Comparison of ENCODE assay signal across 8 cellular contexts in the genomic region with DNA sequence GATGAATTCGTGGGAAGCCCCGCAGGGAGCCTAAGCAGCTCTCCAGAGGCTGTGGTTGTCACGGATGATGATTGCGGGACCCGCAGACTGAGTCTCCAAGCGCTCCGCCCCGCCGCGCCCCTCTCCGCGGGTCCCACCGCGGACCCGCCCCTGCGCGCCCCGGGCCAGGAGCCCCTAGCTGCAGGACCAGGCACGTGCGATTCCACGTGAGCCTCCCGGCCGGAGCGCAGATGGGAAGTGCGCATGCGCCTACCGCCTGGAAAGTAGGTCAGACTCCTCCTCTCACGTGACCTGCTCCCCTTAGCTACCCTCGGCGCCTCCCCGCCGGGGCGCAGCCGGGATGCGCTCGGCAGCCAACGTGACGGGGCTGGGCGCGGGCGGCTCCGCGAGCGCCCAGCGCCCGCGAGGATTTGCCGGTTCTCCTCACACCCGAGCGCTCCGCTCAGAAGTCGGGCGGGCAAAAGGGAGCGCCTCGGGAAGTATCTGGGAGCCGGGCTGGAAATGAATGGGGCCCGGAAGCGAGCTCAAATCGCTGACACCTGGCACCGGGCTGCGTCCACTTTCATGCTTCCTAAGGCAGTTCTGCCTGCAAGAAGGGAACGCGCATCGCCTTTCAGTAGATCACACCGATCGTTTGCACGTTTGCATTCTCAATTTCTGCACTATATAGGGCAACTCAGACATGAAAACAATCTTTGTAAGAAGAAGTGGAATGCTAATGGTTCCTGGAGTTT. TPM values are rescaled to one million over a fixed set of nuclear protein-coding genes. Genes with fewer than 3 reads are reported as not detected.
DNase-seq lines count a peak whose midpoint lies in the region; ATAC-seq and TF ChIP-seq lines count a peak whose summit lies in the region.

No MANE protein-coding gene starts in this region.

- no peaks in the 10 kb centered on the region for H3K79me2 ChIP-seq in fibroblast of lung (ENCODE audit: control insufficient read depth, insufficient read depth, low read length)

- in situ Hi-C loops in IMR-90 (cut with MboI; ENCODE audit: low sequenced_read_pairs) (no loop called here), Panc1 (cut with HindIII; ENCODE audit: low pct_unique_long_range_greater_than_20kb, low sequenced_read_pairs) (no loop called here)

- H2BK15ac ChIP-seq in IMR-90 (ENCODE audit: low read depth, low read length): no peak overlapping the region

- H2AK9ac ChIP-seq in IMR-90 (replicated peaks; ENCODE audit: low read depth, low read length, poor library complexity): no peak overlapping the region

- H3K27ac ChIP-seq in IMR-90 (ENCODE audit: insufficient read depth, low read length): no peak overlapping the region
- H3K27ac ChIP-seq in Panc1 (ENCODE audit: low read length): peak overlapping the region; percentile 52; the same call in 1 of the 2 replicates
- H3K27ac ChIP-seq in fibroblast of lung (ENCODE audit: insufficient read depth, low read length): peak overlapping the region; percentile 23

- H3K4me3 ChIP-seq in IMR-90 (ENCODE audit: insufficient read depth, low read depth, low read length): peak overlapping the region; percentile 46
- peak overlapping the region; percentile 59 to 77 for H3K4me3 ChIP-seq in Panc1 (ENCODE audit: low read depth in 2 of 2, low read length in 2 of 2)
- H3K4me3 ChIP-seq in fibroblast of lung (replicated peaks in 1 of 4; ENCODE audit: control extremely low read depth in 1 of 4, insufficient read depth in 1 of 4, low read depth in 3 of 4, low read length in 4 of 4): peak overlapping the region; percentile 24 to 73 (median 53)

- 2% methylated on average over 43 of the region's 67 CpGs; no CpG with 5 or more reads in 1 of the 2 experiments for WGBS in IMR-90 (ENCODE audit: extremely low coverage in 2 of 2, insufficient read length in 1 of 2), 2 experiments

- no peak overlapping the region for H4K8ac ChIP-seq in IMR-90 (ENCODE audit: low read depth in 2 of 2, low read length in 2 of 2)

- DNase-seq in DMS153 (lab: John Stamatoyannopoulos, UW) (peak; percentile 95), IMR-90 (peak; percentile 85), Panc1 (ENCODE audit: low read depth, low spot score) (peak; percentile 47), fibroblast of lung (ENCODE audit: low read depth in 2 of 2) (peak; percentile 82 to 93), naive B cell (peak; percentile 14)
- peak; percentile 75 to 78 for DNase-seq in activated T-helper 1 cell treated with anti-CD3 and anti-CD28 coated beads, Interleukin-2, amount 50 U/mL, for 16 hours (ENCODE audit: low read depth in 1 of 2, low spot score in 1 of 2)
- peak; percentile 69 to 84 for DNase-seq in stimulated activated effector memory CD8-positive, alpha-beta T cell treated with anti-CD3 and anti-CD28 coated beads, Interleukin-12 subunit alpha, Interleukin-12 subunit beta, amount 100 ng/mL, for 72 hours (ENCODE audit: low spot score in 2 of 2)

- no peak overlapping the region for H2BK5ac ChIP-seq in IMR-90 (ENCODE audit: low read depth, low read length, poor library complexity, severe bottlenecking)

- H3K9me3 ChIP-seq in IMR-90 (ENCODE audit: control insufficient read depth, insufficient read depth, low read length): no peaks in the 10 kb centered on the region
- no peaks in the 10 kb centered on the region for H3K9me3 ChIP-seq in Panc1 (ENCODE audit: control insufficient read depth, insufficient read depth, low read depth, low read length)
- no peaks in the 10 kb centered on the region for H3K9me3 ChIP-seq in fibroblast of lung (ENCODE audit: control insufficient read depth, insufficient read depth, low read depth, low read length)

- H3K18ac ChIP-seq in IMR-90 (ENCODE audit: low read depth, low read length): no peak overlapping the region

- H3K27ac Mint-ChIP-seq in naive B cell: no peak overlapping the region
- no peak overlapping the region for H3K27ac Mint-ChIP-seq in stimulated activated effector memory CD8-positive, alpha-beta T cell treated with anti-CD3 and anti-CD28 coated beads, Interleukin-12 subunit alpha, Interleukin-12 subunit beta, amount 100 ng/mL, for 72 hours

- peak overlapping the region; percentile 63 to 87 (median 78) for H3K4me3 Mint-ChIP-seq in naive B cell
- peak overlapping the region; percentile 66 for H3K4me3 Mint-ChIP-seq in stimulated activated effector memory CD8-positive, alpha-beta T cell treated with anti-CD3 and anti-CD28 coated beads, Interleukin-12 subunit alpha, Interleukin-12 subunit beta, amount 100 ng/mL, for 72 hours

- H2AK5ac ChIP-seq in IMR-90 (ENCODE audit: low read depth, low read length): no peak overlapping the region

- ATAC-seq in GM21576 (IDR thresholded peaks at IDR 0.05; ENCODE audit: unreplicated experiment) (peak; percentile 94), IMR-90 (ENCODE audit: low read depth) (peak; percentile 99), Panc1 (peak; percentile 98), naive B cell (ENCODE audit: low read depth in 2 of 2) (peak; percentile 65 to 74)
- peak; percentile 94 for ATAC-seq in stimulated activated effector memory CD8-positive, alpha-beta T cell treated with anti-CD3 and anti-CD28 coated beads, Interleukin-12 subunit alpha, Interleukin-12 subunit beta, amount 100 ng/mL, for 72 hours

- H3K23ac ChIP-seq in IMR-90 (ENCODE audit: low read depth, low read length): no peak overlapping the region

- peaks cover 2% of the 10 kb centered on the region; the same call in 1 of the 2 replicates for H3K27me3 ChIP-seq in IMR-90 (ENCODE audit: control insufficient read depth, insufficient read depth, low read length)
- H3K27me3 ChIP-seq in Panc1 (ENCODE audit: control insufficient read depth, insufficient read depth, low read length): peaks cover 15% of the 10 kb centered on the region
- H3K27me3 ChIP-seq in fibroblast of lung (ENCODE audit: control insufficient read depth, insufficient read depth, low read length): peaks cover 3% of the 10 kb centered on the region

- TF ChIP-seq RAD21 in IMR-90 (IDR thresholded peaks at IDR 0.05; ENCODE audit: low read length): no peak

- CTCF ChIA-PET in IMR-90 (lab: Yijun Ruan, JAX) (interaction anchor here (0.7 kb wide), 1 partner anchor 20 kb away, joined by 3 read pairs; no protein-coding TSS in a partner anchor), Panc1 (lab: Charles Lee) (interaction anchor here (0.5 to 1.1 kb wide), 5 partner anchors 71 to 470 kb away, joined by 3 to 9 read pairs (median 6); no protein-coding TSS in a partner anchor)

- H3K9me1 ChIP-seq in IMR-90 (ENCODE audit: insufficient read depth, low read length): no peaks in the 10 kb centered on the region

- peaks cover 5 to 7% of the 10 kb centered on the region in 2 donors for H3K36me3 Mint-ChIP-seq in naive B cell
- H3K36me3 Mint-ChIP-seq in stimulated activated effector memory CD8-positive, alpha-beta T cell treated with anti-CD3 and anti-CD28 coated beads, Interleukin-12 subunit alpha, Interleukin-12 subunit beta, amount 100 ng/mL, for 72 hours: no peaks in the 10 kb centered on the region

- H3K4me2 ChIP-seq in IMR-90 (ENCODE audit: low read depth, low read length) (peak overlapping the region; percentile 96), fibroblast of lung (ENCODE audit: extremely low read depth, insufficient read depth, low read length) (peak overlapping the region; percentile 61)

- no peak for TF ChIP-seq POLR2A in IMR-90 (IDR thresholded peaks at IDR 0.05; ENCODE audit: low read depth, low read length)

- intact Hi-C loops in IMR-90 (cut with micrococcal nuclease): loop anchor here (1.0 kb wide), 1 partner anchor 26 kb away; the partner anchor contains the start of gene HLF
- intact Hi-C loops in Panc1 (cut with micrococcal nuclease; ENCODE audit: unreplicated experiment): loop anchor here (1.0 kb wide), 1 partner anchor 26 kb away; the partner anchor contains the start of gene HLF

- no TSS peak for BruUV-seq in IMR-90 (replicated peaks; lab: Mats Ljungman, UMichigan)
- BruUV-seq in Panc1 (replicated peaks; lab: Mats Ljungman, UMichigan): no TSS peak

- POLR2A ChIA-PET in IMR-90 (lab: Charles Lee; ENCODE audit: unreplicated experiment) (no interaction called here), Panc1 (lab: Charles Lee) (no interaction called here)

- peaks cover 43 to 64% (median 49%) of the 10 kb centered on the region in 3 donors for H3K27me3 Mint-ChIP-seq in naive B cell

- H4K5ac ChIP-seq in IMR-90 (ENCODE audit: low read depth, low read length): no peak overlapping the region

- no peaks in the 10 kb centered on the region for H3K36me3 ChIP-seq in IMR-90 (ENCODE audit: control insufficient read depth, insufficient read depth, low read length)
- no peaks in the 10 kb centered on the region for H3K36me3 ChIP-seq in Panc1 (ENCODE audit: control insufficient read depth, insufficient read depth, low read length)
- H3K36me3 ChIP-seq in fibroblast of lung (ENCODE audit: control insufficient read depth, insufficient read depth, low read length): no peaks in the 10 kb centered on the region

- no peak overlapping the region for H3K14ac ChIP-seq in IMR-90 (replicated peaks; ENCODE audit: low read depth, low read length)

- no peaks in the 10 kb centered on the region for H4K20me1 ChIP-seq in IMR-90 (ENCODE audit: insufficient read depth, low read length)
- no peaks in the 10 kb centered on the region for H4K20me1 ChIP-seq in fibroblast of lung (ENCODE audit: control insufficient read depth, extremely low read depth, insufficient read depth, low read length)

- H2AFZ ChIP-seq in IMR-90 (replicated peaks; ENCODE audit: low read length, poor library complexity): peak overlapping the region; percentile 85
- H2AFZ ChIP-seq in fibroblast of lung (ENCODE audit: low read length): peak overlapping the region; percentile 60

- no peaks in the 10 kb centered on the region for H3K79me1 ChIP-seq in IMR-90 (ENCODE audit: low read depth in 1 of 2, low read length in 2 of 2)

- H3K56ac ChIP-seq in IMR-90 (ENCODE audit: extremely low read depth, insufficient read depth, low read length): no peak overlapping the region

- no peak overlapping the region for H2BK20ac ChIP-seq in IMR-90 (ENCODE audit: low read depth, low read length)

- no peak overlapping the region for H3K9ac ChIP-seq in IMR-90 (ENCODE audit: low read depth, low read length)
- H3K9ac ChIP-seq in fibroblast of lung (ENCODE audit: insufficient read depth, low read length): no peak overlapping the region

- TF ChIP-seq CTCF in IMR-90 (conservative IDR thresholded peaks at IDR 0.05; ENCODE audit: low read depth, low read length): no peak
- TF ChIP-seq CTCF in Panc1 (IDR thresholded peaks at IDR 0.05): no peak
- no peak for TF ChIP-seq CTCF in fibroblast of lung (conservative IDR thresholded peaks at IDR 0.05 in 1 of 2, IDR thresholded peaks at IDR 0.05 in 1 of 2; ENCODE audit: low read depth in 1 of 2, low read length in 2 of 2)

- H3K4me1 Mint-ChIP-seq in naive B cell: peaks cover 10 to 17% (median 15%) of the 10 kb centered on the region in 3 donors
- H3K4me1 Mint-ChIP-seq in stimulated activated effector memory CD8-positive, alpha-beta T cell treated with anti-CD3 and anti-CD28 coated beads, Interleukin-12 subunit alpha, Interleukin-12 subunit beta, amount 100 ng/mL, for 72 hours: no peaks in the 10 kb centered on the region

- H3K4me1 ChIP-seq in IMR-90 (ENCODE audit: control insufficient read depth, insufficient read depth, low read length): no peaks in the 10 kb centered on the region
- H3K4me1 ChIP-seq in Panc1 (ENCODE audit: control insufficient read depth, insufficient read depth, low read length): 0 out of 2 replicates have a peak, but pooled peaks cover 5% of the 10 kb centered on the region
- peaks cover 2% of the 10 kb centered on the region for H3K4me1 ChIP-seq in fibroblast of lung (ENCODE audit: control insufficient read depth, extremely low read depth, insufficient read depth, low read length)

- H3K9me3 Mint-ChIP-seq in naive B cell: peaks cover 3 to 7% (median 5%) of the 10 kb centered on the region in 7 donors
- no peaks in the 10 kb centered on the region for H3K9me3 Mint-ChIP-seq in stimulated activated effector memory CD8-positive, alpha-beta T cell treated with anti-CD3 and anti-CD28 coated beads, Interleukin-12 subunit alpha, Interleukin-12 subunit beta, amount 100 ng/mL, for 72 hours

- no peak overlapping the region for H2BK120ac ChIP-seq in IMR-90 (ENCODE audit: low read depth, low read length)

- H4K91ac ChIP-seq in IMR-90 (ENCODE audit: insufficient read depth, low read depth, low read length): no peak overlapping the region

- dilution Hi-C loops in IMR-90 (cut with HindIII; ENCODE audit: low sequenced_read_pairs, unreplicated experiment): no loop called here

- H3K4ac ChIP-seq in IMR-90 (ENCODE audit: low read depth, low read length): no peak overlapping the region

RNA-seq across cellular contexts. Expression of gene HLF, which starts 26.4 kb away (rescaled TPM):
- total RNA-seq in IMR-90 (2012; rRNA removed): 0.18 TPM in 1 of 2 replicates, not detected in the other
- not detected in 2 replicates for polyA plus RNA-seq in IMR-90 (2012; rRNA removed)
- not detected in 2 replicates for polyA plus RNA-seq in IMR-90 (2012; cell fraction: cytosol; rRNA removed)
- not detected in 2 replicates for polyA plus RNA-seq in IMR-90 (2012; cell fraction: nucleus; rRNA removed; ENCODE audit: low replicate concordance)
- total RNA-seq in Panc1 (2021; ENCODE audit: unreplicated experiment): 0.13 TPM
- not detected for polyA plus RNA-seq in Panc1 (2012; ENCODE audit: insufficient read length)
- 0.17 and 0.51 TPM in 2 replicates for total RNA-seq in fibroblast of lung
- polyA plus RNA-seq in fibroblast of lung: 0.18 and 0.69 TPM in 2 replicates
- 0.23 TPM in 2 replicates for polyA plus RNA-seq in fibroblast of lung (2012)
- polyA minus RNA-seq in fibroblast of lung (ENCODE audit: low replicate concordance): 3.5 TPM in 1 of 2 replicates, not detected in the other
- not detected for polyA plus RNA-seq in naive B cell (ENCODE audit: low read depth in 6 of 6)

Comparison
In these comparisons a context has a peak if more than half of its experiments do, and no peak if none do; other contexts are left out.
1. DNase-seq: peak in every context shown above with its lines; median percentile 95 in DMS153; 88 in fibroblast of lung; 85 in IMR-90; 76 in activated T-helper 1 cell treated with anti-CD3 and anti-CD28 coated beads, Interleukin-2, amount 50 U/mL, for 16 hours; 76 in stimulated activated effector memory CD8-positive, alpha-beta T cell treated with anti-CD3 and anti-CD28 coated beads, Interleukin-12 subunit alpha, Interleukin-12 subunit beta, amount 100 ng/mL, for 72 hours; 47 in Panc1; 14 in naive B cell.